13 cellular contexts compared by ENCODE assay signal in genomic region chr19:4130635-4131438, GRCh38. TPM values are rescaled to one million over a fixed set of nuclear protein-coding genes. Genes with fewer than 3 reads are reported as not detected.
DNase-seq lines count a peak whose midpoint lies in the region; ATAC-seq and TF ChIP-seq lines count a peak whose summit lies in the region.
"Had no signal": no experiment of that assay in that cellular context is flagged by ENCODE, and none has a peak within 500 bp of the region (broad histone marks: within the 10 kb centered on the region; RNA-seq: fewer than 3 reads in every experiment).

No MANE protein-coding gene starts in this region.

- no peak for TF ChIP-seq POLR2A in breast epithelium (IDR thresholded peaks at IDR 0.05)

- H3K9me3 ChIP-seq in breast epithelium (no peaks in the 10 kb centered on the region), tibial artery (no peaks in the 10 kb centered on the region)
- H3K9me3 ChIP-seq: prostate gland had no signal

- peak overlapping the region; percentile 44 for H3K4me3 Mint-ChIP-seq in MCF 10A (ENCODE audit: unreplicated experiment)
- H3K4me3 Mint-ChIP-seq: stimulated activated memory B cell treated with anti-CD40 and anti-IgM and Interleukin-4, amounts not matched to agents 10 μg/mL and 1 μg/mL and 100 μg/mL, for 72 hours; T-helper 1 cell treated with Interleukin-12 subunit alpha and Interleukin-12 subunit beta and Interleukin-4 antibody, amounts not matched to agents 30 μg/mL and 1 μg/mL, for 36 hours had no signal

- no peaks in the 10 kb centered on the region for H3K9me3 Mint-ChIP-seq in MCF 10A (ENCODE audit: unreplicated experiment)
- H3K9me3 Mint-ChIP-seq: stimulated activated memory B cell treated with anti-CD40 and anti-IgM and Interleukin-4, amounts not matched to agents 10 μg/mL and 1 μg/mL and 100 μg/mL, for 72 hours; T-helper 1 cell treated with Interleukin-12 subunit alpha and Interleukin-12 subunit beta and Interleukin-4 antibody, amounts not matched to agents 30 μg/mL and 1 μg/mL, for 36 hours had no signal

- no peaks in the 10 kb centered on the region for H3K27me3 ChIP-seq in breast epithelium
- H3K27me3 ChIP-seq in tibial artery: no peaks in the 10 kb centered on the region

- CTCF ChIA-PET in MCF 10A (lab: Yijun Ruan, JAX): interaction anchor here (0.6 to 1.8 kb wide), 3 partner anchors 9 to 1344 kb away, joined by 3 to 15 read pairs (median 3); no protein-coding TSS in a partner anchor

- H3K36me3 Mint-ChIP-seq in MCF 10A (ENCODE audit: insufficient read depth, unreplicated experiment): no peaks in the 10 kb centered on the region
- H3K36me3 Mint-ChIP-seq: stimulated activated memory B cell treated with anti-CD40 and anti-IgM and Interleukin-4, amounts not matched to agents 10 μg/mL and 1 μg/mL and 100 μg/mL, for 72 hours had no signal

- H3K4me1 Mint-ChIP-seq in MCF 10A (ENCODE audit: insufficient read depth, unreplicated experiment): peaks cover 9% of the 10 kb centered on the region
- H3K4me1 Mint-ChIP-seq: stimulated activated memory B cell treated with anti-CD40 and anti-IgM and Interleukin-4, amounts not matched to agents 10 μg/mL and 1 μg/mL and 100 μg/mL, for 72 hours had no signal

- TF ChIP-seq CTCF in MCF 10A (IDR thresholded peaks at IDR 0.05; ENCODE audit: unreplicated experiment): no peak
- no peak for TF ChIP-seq CTCF in breast epithelium (IDR thresholded peaks at IDR 0.05)
- TF ChIP-seq CTCF in tibial artery (IDR thresholded peaks at IDR 0.05): no peak

- H3K4me1 ChIP-seq in breast epithelium: no peaks in the 10 kb centered on the region
- peaks cover 0 to 9% (median 4%) of the 10 kb centered on the region in 4 donors for H3K4me1 ChIP-seq in tibial artery
- H3K4me1 ChIP-seq: prostate gland had no signal

- H3K27ac ChIP-seq in breast epithelium (no peak overlapping the region), tibial artery (peak overlapping the region in 1 of 2 donors; percentile 49)
- H3K27ac ChIP-seq: prostate gland had no signal

- POLR2A ChIA-PET in MCF 10A (lab: Yijun Ruan, JAX): interaction anchor here (0.6 to 1.8 kb wide), 7 partner anchors 9 to 160 kb away, joined by 3 to 6 read pairs (median 4); partner anchors contain the start of gene DAPK3

- H3K36me3 ChIP-seq in breast epithelium: no peaks in the 10 kb centered on the region
- no peaks in the 10 kb centered on the region for H3K36me3 ChIP-seq in tibial artery
- H3K36me3 ChIP-seq: prostate gland had no signal

- intact Hi-C loops in MCF 10A (cut with micrococcal nuclease): loop anchor here (10.0 kb wide), 1 partner anchor 56 kb away; no protein-coding TSS in a partner anchor
- intact Hi-C loops in breast epithelium (cut with DNase I; ENCODE audit: low total_unique reads): no loop called here
- intact Hi-C loops in tibial artery (cut with DNase I; ENCODE audit: low total_unique reads): no loop called here

- BruUV-seq in MCF 10A (replicated peaks; lab: Mats Ljungman, UMichigan): no TSS peak

- ATAC-seq in GM21360 (IDR thresholded peaks at IDR 0.05; ENCODE audit: unreplicated experiment) (no peak), HG02642 (IDR thresholded peaks at IDR 0.05; ENCODE audit: poor library complexity, unreplicated experiment) (no peak)
- ATAC-seq: stimulated activated memory B cell treated with anti-CD40 and anti-IgM and Interleukin-4, amounts not matched to agents 10 μg/mL and 1 μg/mL and 100 μg/mL, for 72 hours had no signal

- peak overlapping the region; percentile 61 for H3K27ac Mint-ChIP-seq in MCF 10A (ENCODE audit: low read depth, unreplicated experiment)
- H3K27ac Mint-ChIP-seq: stimulated activated memory B cell treated with anti-CD40 and anti-IgM and Interleukin-4, amounts not matched to agents 10 μg/mL and 1 μg/mL and 100 μg/mL, for 72 hours; T-helper 1 cell treated with Interleukin-12 subunit alpha and Interleukin-12 subunit beta and Interleukin-4 antibody, amounts not matched to agents 30 μg/mL and 1 μg/mL, for 36 hours had no signal

- DNase-seq in MCF 10A (ENCODE audit: unreplicated experiment) (peak; percentile 78), breast epithelium (ENCODE audit: low spot score in 2 of 2) (no peak), amniotic stem cell (lab: John Stamatoyannopoulos, UW) (peak; percentile 52), islet precursor cell (peak; percentile 63), cerebellar nuclear complex (lab: John Stamatoyannopoulos, UW) (no peak), tibial artery (no peak)
- DNase-seq: C1 segment of cervical spinal cord, hypothalamus had no signal

- no peak overlapping the region for H3K4me3 ChIP-seq in breast epithelium
- H3K4me3 ChIP-seq in tibial artery: no peak overlapping the region
- H3K4me3 ChIP-seq: prostate gland had no signal

- no peaks in the 10 kb centered on the region for H3K27me3 Mint-ChIP-seq in MCF 10A (ENCODE audit: insufficient read depth, unreplicated experiment)
- H3K27me3 Mint-ChIP-seq: stimulated activated memory B cell treated with anti-CD40 and anti-IgM and Interleukin-4, amounts not matched to agents 10 μg/mL and 1 μg/mL and 100 μg/mL, for 72 hours had no signal

RNA-seq across cellular contexts. Expression of gene MAP2K2, which starts 6.9 kb away (rescaled TPM):
- total RNA-seq in MCF 10A (2022): 171 and 230 TPM in 2 replicates
- total RNA-seq in breast epithelium: 10 to 100 TPM; 50.8 to 72.8 (median 64.5) TPM

RNA-seq across cellular contexts. Expression of gene CREB3L3, which starts 22.6 kb away (rescaled TPM):
- not detected in 2 replicates for total RNA-seq in MCF 10A (2022)
- total RNA-seq in breast epithelium: not detected
- total RNA-seq: prostate gland had no signal

RNA-seq across cellular contexts. Expression of gene SIRT6, which starts 51.5 kb away (rescaled TPM):
- 33.2 and 43.9 TPM in 2 replicates for total RNA-seq in MCF 10A (2022)
- 10 to 100 TPM; 21.5 to 29.8 (median 25.6) TPM for total RNA-seq in breast epithelium

RNA-seq across cellular contexts. Expression of gene ANKRD24, which starts 51.7 kb away (rescaled TPM):
- total RNA-seq in MCF 10A (2022) (1.2 and 2.9 TPM in 2 replicates), breast epithelium (1 to 10 TPM in 1 of 3 donors, under 1 TPM in 2; 0.80 to 3.2 (median 0.98) TPM)

Comparison
In these comparisons a context has a peak if more than half of its experiments do, and no peak if none do; other contexts are left out.
1. DNase-seq: peak in MCF 10A (single experiment), amniotic stem cell (single experiment) and islet precursor cell (single experiment); none in breast epithelium (0 of 2), cerebellar nuclear complex (0 of 2) and tibial artery (0 of 2).